Comparison of ENCODE assay signal across 8 cellular contexts in genomic region chr3:50616003-50616769, GRCh38. TPM values are rescaled to one million over a fixed set of nuclear protein-coding genes. Genes with fewer than 3 reads are reported as not detected.
DNase-seq lines count a peak whose midpoint lies in the region; ATAC-seq and TF ChIP-seq lines count a peak whose summit lies in the region.

No MANE protein-coding gene starts in this region.

- H3K27me3 ChIP-seq in PC-3 (ENCODE audit: low read length) (no peaks in the 10 kb centered on the region), esophagus (ENCODE audit: control insufficient read depth in 1 of 2, insufficient read depth in 2 of 2, low read length in 2 of 2) (no peaks in the 10 kb centered on the region), mucosa of rectum (ENCODE audit: control insufficient read depth in 2 of 2, insufficient read depth in 2 of 2, low read length in 2 of 2) (no peaks in the 10 kb centered on the region)

- H3K9ac ChIP-seq in PC-3 (ENCODE audit: low read length), result no peak overlapping the region
- H3K9ac ChIP-seq in mucosa of rectum (ENCODE audit: low read depth in 1 of 2, low read length in 2 of 2), result peak overlapping the region; percentile 61 to 75

- H2AFZ ChIP-seq in PC-3 (ENCODE audit: low read length), result peak overlapping the region; percentile 99

- TF ChIP-seq RAD21 in Ishikawa (IDR thresholded peaks at IDR 0.05; ENCODE audit: low read depth), result peak; percentile 100

- H3K27ac Mint-ChIP-seq in CD14-positive monocyte, result peak overlapping the region; percentile 94 to 99 (median 98)
- peak overlapping the region; percentile 93 for H3K27ac Mint-ChIP-seq in activated T-cell treated with anti-CD3 and anti-CD28 coated beads, Interleukin-2, amount 50 U/mL, for 24 hours

- H3K9me3 ChIP-seq in PC-3 (ENCODE audit: low read length) (no peaks in the 10 kb centered on the region), esophagus (ENCODE audit: control insufficient read depth in 2 of 2, insufficient read depth in 1 of 2, low read depth in 1 of 2, low read length in 1 of 2) (no peaks in the 10 kb centered on the region), mucosa of rectum (ENCODE audit: control insufficient read depth in 2 of 2, low read length in 2 of 2) (no peaks in the 10 kb centered on the region)

- peak overlapping the region; percentile 97 for H3K4me2 ChIP-seq in PC-3 (ENCODE audit: low read length)

- no peaks in the 10 kb centered on the region for H3K36me3 ChIP-seq in PC-3 (ENCODE audit: low read depth, low read length)
- no peaks in the 10 kb centered on the region for H3K36me3 ChIP-seq in esophagus (ENCODE audit: control insufficient read depth in 2 of 2, insufficient read depth in 2 of 2, low read length in 1 of 2)
- H3K36me3 ChIP-seq in mucosa of rectum (ENCODE audit: control insufficient read depth in 2 of 2, insufficient read depth in 2 of 2, low read length in 2 of 2), result peaks cover 0 to 5% of the 10 kb centered on the region in 2 donors

- peak overlapping the region; percentile 84 to 96 for H3K4me3 Mint-ChIP-seq in CD14-positive monocyte
- peak overlapping the region; percentile 92 for H3K4me3 Mint-ChIP-seq in activated T-cell treated with anti-CD3 and anti-CD28 coated beads, Interleukin-2, amount 50 U/mL, for 24 hours

- peaks cover 41% of the 10 kb centered on the region for H3K79me2 ChIP-seq in PC-3 (ENCODE audit: low read length)

- TF ChIP-seq CTCF in CD14-positive monocyte (IDR thresholded peaks at IDR 0.05) (peak; percentile 98), PC-3 (conservative IDR thresholded peaks at IDR 0.05; ENCODE audit: low read depth, low read length) (peak; percentile 98)

- peaks cover 4% of the 10 kb centered on the region for H3F3A ChIP-seq in PC-3 (ENCODE audit: low read length, unreplicated experiment)

- CTCF ChIA-PET in PC-3 (lab: Charles Lee), result interaction anchor here (0.5 to 1.7 kb wide), 10 partner anchors 11 to 1024 kb away, joined by 3 to 40 read pairs (median 6); partner anchors contain the start of gene DOCK3

- POLR2A ChIA-PET in PC-3 (lab: Charles Lee; ENCODE audit: unreplicated experiment), result interaction anchor here (0.5 to 0.6 kb wide), 2 partner anchors 27 to 769 kb away, joined by 5 to 6 read pairs; partner anchors contain the start of gene MANF

- no peaks in the 10 kb centered on the region for H3K9me2 ChIP-seq in PC-3 (replicated peaks; ENCODE audit: low read length)

- H3K4me1 ChIP-seq in PC-3 (ENCODE audit: insufficient read depth, low read length), result peaks cover 50% of the 10 kb centered on the region
- peaks cover 3 to 14% of the 10 kb centered on the region in 2 donors for H3K4me1 ChIP-seq in esophagus (ENCODE audit: control insufficient read depth in 2 of 2, insufficient read depth in 2 of 2, low read length in 1 of 2)
- peaks cover 25 to 30% of the 10 kb centered on the region in 2 donors for H3K4me1 ChIP-seq in mucosa of rectum (ENCODE audit: control insufficient read depth in 2 of 2, insufficient read depth in 2 of 2, low read length in 2 of 2)

- TSS peak; percentile 64 for BruUV-seq in PC-3 (replicated peaks; lab: Mats Ljungman, UMichigan)

- peaks cover 66% of the 10 kb centered on the region for H3K4me1 Mint-ChIP-seq in CD14-positive monocyte
- H3K4me1 Mint-ChIP-seq in activated T-cell treated with anti-CD3 and anti-CD28 coated beads, Interleukin-2, amount 50 U/mL, for 24 hours (ENCODE audit: low read depth), result peaks cover 63% of the 10 kb centered on the region

- no peaks in the 10 kb centered on the region for H3K9me3 Mint-ChIP-seq in CD14-positive monocyte
- no peaks in the 10 kb centered on the region for H3K9me3 Mint-ChIP-seq in activated T-cell treated with anti-CD3 and anti-CD28 coated beads, Interleukin-2, amount 50 U/mL, for 24 hours

- peaks cover 0 to 1% (median 0%) of the 10 kb centered on the region in 3 donors for H3K27me3 Mint-ChIP-seq in CD14-positive monocyte (ENCODE audit: low read depth in 3 of 3)
- no peaks in the 10 kb centered on the region for H3K27me3 Mint-ChIP-seq in activated T-cell treated with anti-CD3 and anti-CD28 coated beads, Interleukin-2, amount 50 U/mL, for 24 hours

- peaks cover 13 to 21% of the 10 kb centered on the region in 2 donors for H3K36me3 Mint-ChIP-seq in CD14-positive monocyte
- peaks cover 80% of the 10 kb centered on the region for H3K36me3 Mint-ChIP-seq in activated T-cell treated with anti-CD3 and anti-CD28 coated beads, Interleukin-2, amount 50 U/mL, for 24 hours (ENCODE audit: low read depth)

- 0 to 1% methylated on average over 24 of the region's 24 CpGs for WGBS in esophagus, 2 donors

- intact Hi-C loops in CD14-positive monocyte (cut with micrococcal nuclease) (loop anchor here in 1 of 2 donors (2.0 to 5.0 kb wide), 2 partner anchors 17 to 259 kb away; partner anchors contain the start of gene TMEM115), PC-3 (cut with micrococcal nuclease) (loop anchor here (1.0 to 5.0 kb wide), 8 partner anchors 36 to 769 kb away; partner anchors contain the start of genes DOCK3 and MANF)

- 0 out of 2 replicates have a peak overlapping the region, but pooled peaks have one; percentile 4 for H3K27ac ChIP-seq in PC-3 (ENCODE audit: low read length)
- H3K27ac ChIP-seq in esophagus (ENCODE audit: low read depth in 2 of 2, low read length in 1 of 2), result peak overlapping the region; percentile 89 to 91
- H3K27ac ChIP-seq in mucosa of rectum (ENCODE audit: low read depth in 2 of 2, low read length in 2 of 2), result peak overlapping the region; percentile 80 to 90

- ATAC-seq in GM19455 (IDR thresholded peaks at IDR 0.05; ENCODE audit: unreplicated experiment) (peak; percentile 24), PC-3 (peak; percentile 30)

- H3K4me3 ChIP-seq in PC-3 (ENCODE audit: low read length) (peak overlapping the region; percentile 78), esophagus (ENCODE audit: low read depth in 1 of 2, low read length in 2 of 2) (peak overlapping the region; percentile 53 to 95), mucosa of rectum (ENCODE audit: low read length in 2 of 2) (peak overlapping the region; percentile 77 to 91)

- H4K20me1 ChIP-seq in PC-3 (ENCODE audit: low read length), result no peaks in the 10 kb centered on the region

- DNase-seq in CD14-positive monocyte (ENCODE audit: low spot score) (peak; percentile 79), PC-3 (peak; percentile 91)
- DNase-seq in activated T-cell treated with anti-CD3 and anti-CD28 coated beads, Interleukin-2, amount 50 U/mL, for 24 hours, result peak; percentile 88
- DNase-seq in stimulated activated CD8-positive, alpha-beta memory T cell treated with anti-CD3 and anti-CD28 coated beads, Interleukin-4, amount 100 ng/mL, for 48 hours, result peak; percentile 89

- TF ChIP-seq EP300 in Ishikawa (IDR thresholded peaks at IDR 0.05; ENCODE audit: borderline replicate concordance), result no peak

TF ChIP-seq in Ishikawa, 13 proteins besides CTCF, POLR2A, EP300 and RAD21:
- TF ChIP-seq MAX (IDR thresholded peaks at IDR 0.05) (0 out of 2 replicates have a peak, but pooled peaks have one; percentile 7), CREB1 (IDR thresholded peaks at IDR 0.05; ENCODE audit: low read depth) (no peak)

RNA-seq across cellular contexts. Expression of gene MAPKAPK3, which starts 0.8 kb away (rescaled TPM):
- polyA plus RNA-seq in CD14-positive monocyte (100 to 1,000 TPM; 173 to 252 TPM), esophagus (10 to 100 TPM; 33.8 to 39.1 TPM)
- total RNA-seq in PC-3 (2014; rRNA removed), result 142 and 174 TPM in 2 replicates

RNA-seq across cellular contexts. Expression of gene CISH, which starts 4.6 kb away (rescaled TPM):
- 1 to 10 TPM; 2.9 to 6.2 TPM for polyA plus RNA-seq in CD14-positive monocyte
- total RNA-seq in PC-3 (2014; rRNA removed), result 1.6 and 2.3 TPM in 2 replicates
- polyA plus RNA-seq in esophagus, result 1 to 10 TPM; 5.5 to 7.0 TPM

RNA-seq across cellular contexts. Expression of gene HEMK1, which starts 46.9 kb away (rescaled TPM):
- polyA plus RNA-seq in CD14-positive monocyte, result 10 to 100 TPM; 12.1 to 14.0 TPM
- total RNA-seq in PC-3 (2014; rRNA removed), result 20.3 and 22.2 TPM in 2 replicates
- 10 to 100 TPM in 1 of 2 donors, 1 to 10 TPM in 1; 8.3 to 12.9 TPM for polyA plus RNA-seq in esophagus

RNA-seq across cellular contexts. Expression of gene C3orf18, which starts 48.6 kb away (rescaled TPM):
- polyA plus RNA-seq in CD14-positive monocyte (under 1 TPM; 0.18 to 0.76 TPM), esophagus (1 to 10 TPM; 1.8 to 2.0 TPM)
- 31.2 and 33.9 TPM in 2 replicates for total RNA-seq in PC-3 (2014; rRNA removed)

RNA-seq across cellular contexts. Expression of gene DOCK3, which starts 58.5 kb away (rescaled TPM):
- under 1 TPM in 1 of 2 donors, not detected in 1; 0.03 TPM for polyA plus RNA-seq in CD14-positive monocyte
- under 0.01 and 0.15 TPM in 2 replicates for total RNA-seq in PC-3 (2014; rRNA removed)
- 1 to 10 TPM in 1 of 2 donors, under 1 TPM in 1; 0.93 to 2.8 TPM for polyA plus RNA-seq in esophagus

Comparison
In these comparisons a context has a peak if more than half of its experiments do, and no peak if none do; other contexts are left out.
1. Peak in every context shown above with its lines: DNase-seq, ATAC-seq, H3K4me3 ChIP-seq and H3K27ac ChIP-seq.
2. H3K27ac ChIP-seq: peak in every context shown above with its lines; median percentile 90 in esophagus; 85 in mucosa of rectum; 4 in PC-3.
3. RNA of gene MAPKAPK3, which starts 0.8 kb away (polyA plus RNA-seq): 173 to 252 TPM in CD14-positive monocyte; 33.8 to 39.1 TPM in esophagus; every median in the first group is over 4 times any median in the second.